ENCODE assay signal across 27 cellular contexts in genomic region chr12:83958997-83959396, GRCh38.
DNase-seq lines count a peak whose midpoint lies in the region; ATAC-seq and TF ChIP-seq lines count a peak whose summit lies in the region.
"Had no signal": no experiment of that assay in that cellular context is flagged by ENCODE, and none has a peak within 500 bp of the region (broad histone marks: within the 10 kb centered on the region; RNA-seq: fewer than 3 reads in every experiment).

No MANE protein-coding gene starts in this region.

- no peak overlapping the region for H3K4me3 ChIP-seq in choroid plexus epithelial cell (ENCODE audit: low read depth, low read length)
- H3K4me3 ChIP-seq: ovary had no signal

- H3K36me3 Mint-ChIP-seq in Calu3 (ENCODE audit: insufficient read depth, unreplicated experiment), result no peaks in the 10 kb centered on the region
- H3K36me3 Mint-ChIP-seq in effector memory CD8-positive, alpha-beta T cell (ENCODE audit: insufficient read depth), result no peaks in the 10 kb centered on the region
- H3K36me3 Mint-ChIP-seq: activated naive CD4-positive, alpha-beta T cell treated with anti-CD3 and anti-CD28 coated beads, Interleukin-2, amount 10 ng/mL, durations not matched to agents 7 days and 5 days; naive thymus-derived CD4-positive, alpha-beta T cell had no signal

- intact Hi-C loops in Calu3 (cut with micrococcal nuclease; ENCODE audit: unreplicated experiment), result no loop called here

- H3K9me3 Mint-ChIP-seq in Calu3 (ENCODE audit: low read depth, unreplicated experiment), result no peaks in the 10 kb centered on the region
- peaks cover 0 to 9% of the 10 kb centered on the region in 2 donors for H3K9me3 Mint-ChIP-seq in effector memory CD8-positive, alpha-beta T cell
- H3K9me3 Mint-ChIP-seq: activated naive CD4-positive, alpha-beta T cell treated with anti-CD3 and anti-CD28 coated beads, Interleukin-2, amount 10 ng/mL, durations not matched to agents 7 days and 5 days; HFFc6 had no signal

- H3K27me3 Mint-ChIP-seq in Calu3 (ENCODE audit: unreplicated experiment), result no peaks in the 10 kb centered on the region
- H3K27me3 Mint-ChIP-seq in effector memory CD8-positive, alpha-beta T cell, result no peaks in the 10 kb centered on the region
- H3K27me3 Mint-ChIP-seq: activated naive CD4-positive, alpha-beta T cell treated with anti-CD3 and anti-CD28 coated beads, Interleukin-2, amount 10 ng/mL, durations not matched to agents 7 days and 5 days; naive thymus-derived CD4-positive, alpha-beta T cell had no signal

- in situ Hi-C loops in KBM-7 (cut with MboI; ENCODE audit: low pct_unique_long_range_greater_than_20kb, low sequenced_read_pairs), result no loop called here

- CTCF ChIA-PET in Calu3 (lab: Charles Lee), result interaction anchor here (0.6 to 0.7 kb wide), 2 partner anchors 11 to 393 kb away, joined by 3 to 4 read pairs; no protein-coding TSS in a partner anchor

- peak overlapping the region; percentile 18 for H3K4me3 Mint-ChIP-seq in Calu3 (ENCODE audit: low read depth, unreplicated experiment)
- no peak overlapping the region for H3K4me3 Mint-ChIP-seq in effector memory CD8-positive, alpha-beta T cell
- H3K4me3 Mint-ChIP-seq: activated CD8-positive, alpha-beta T cell treated with anti-CD3 and anti-CD28 coated beads, Interleukin-2, amount 10 ng/mL, durations not matched to agents 7 days and 5 days; activated naive CD4-positive, alpha-beta T cell treated with anti-CD3 and anti-CD28 coated beads, Interleukin-2, amount 10 ng/mL, durations not matched to agents 7 days and 5 days; HFFc6; naive thymus-derived CD4-positive, alpha-beta T cell had no signal

- H3K27ac Mint-ChIP-seq in Calu3 (ENCODE audit: unreplicated experiment), result peak overlapping the region; percentile 57
- H3K27ac Mint-ChIP-seq in effector memory CD8-positive, alpha-beta T cell, result no peak overlapping the region
- H3K27ac Mint-ChIP-seq: activated CD8-positive, alpha-beta T cell treated with anti-CD3 and anti-CD28 coated beads, Interleukin-2, amount 10 ng/mL, durations not matched to agents 7 days and 5 days; activated naive CD4-positive, alpha-beta T cell treated with anti-CD3 and anti-CD28 coated beads, Interleukin-2, amount 10 ng/mL, durations not matched to agents 7 days and 5 days; HFFc6; naive thymus-derived CD4-positive, alpha-beta T cell had no signal

- TF ChIP-seq CTCF in Calu3 (IDR thresholded peaks at IDR 0.05; ENCODE audit: unreplicated experiment), result no peak
- no peak for TF ChIP-seq CTCF in choroid plexus epithelial cell (conservative IDR thresholded peaks at IDR 0.05; ENCODE audit: low read depth, low read length)

- no TSS peak for BruUV-seq in Calu3 (replicated peaks; lab: Mats Ljungman, UMichigan)

- no peak for DNase-seq in Calu3
- peak; percentile 31 for DNase-seq in choroid plexus epithelial cell (ENCODE audit: low read depth)
- DNase-seq in effector memory CD8-positive, alpha-beta T cell, result no peak
- DNase-seq in KBM-7, result no peak
- DNase-seq in cortex of kidney (lab: John Stamatoyannopoulos, UW), result no peak
- DNase-seq: ACHN; activated CD8-positive, alpha-beta T cell treated with anti-CD3 and anti-CD28 coated beads, Interleukin-2, amount 10 ng/mL, durations not matched to agents 7 days and 5 days; activated naive CD4-positive, alpha-beta T cell treated with anti-CD3 and anti-CD28 coated beads, Interleukin-2, amount 10 ng/mL, durations not matched to agents 7 days and 5 days; activated T-cell treated with anti-CD3 and anti-CD28 coated beads, Interleukin-2, amount 50 U/mL, for 1 hour; aorta; C1 segment of cervical spinal cord; effector CD4-positive, alpha-beta T cell; HFFc6; Karpas-422; mesenchymal stem cell; naive thymus-derived CD4-positive, alpha-beta T cell; NCI-H1048; NCI-H2029; NCI-H446 treated with DMSO at 0.1 percent for 48 hours; ovary; right cardiac atrium; substantia nigra; T1000 had no signal

- ATAC-seq in GM18868 (IDR thresholded peaks at IDR 0.05; ENCODE audit: unreplicated experiment) (peak; percentile 85), HG03280 (IDR thresholded peaks at IDR 0.05; ENCODE audit: unreplicated experiment) (peak; percentile 45), GM21528 (IDR thresholded peaks at IDR 0.05; ENCODE audit: low FRiP score, unreplicated experiment) (no peak)
- ATAC-seq in effector memory CD8-positive, alpha-beta T cell (replicated peaks), result no peak
- ATAC-seq: activated CD8-positive, alpha-beta T cell treated with anti-CD3 and anti-CD28 coated beads, Interleukin-2, amount 10 ng/mL, durations not matched to agents 7 days and 5 days; esophagus mucosa; naive thymus-derived CD4-positive, alpha-beta T cell; right cardiac atrium had no signal

- peaks cover 16% of the 10 kb centered on the region for H3K4me1 Mint-ChIP-seq in Calu3 (ENCODE audit: low read depth, unreplicated experiment)
- no peaks in the 10 kb centered on the region for H3K4me1 Mint-ChIP-seq in effector memory CD8-positive, alpha-beta T cell (ENCODE audit: low read depth in 2 of 2)
- H3K4me1 Mint-ChIP-seq: activated naive CD4-positive, alpha-beta T cell treated with anti-CD3 and anti-CD28 coated beads, Interleukin-2, amount 10 ng/mL, durations not matched to agents 7 days and 5 days; naive thymus-derived CD4-positive, alpha-beta T cell had no signal

Comparison
In these comparisons a context has a peak if more than half of its experiments do, and no peak if none do; other contexts are left out.
1. ATAC-seq: peak in GM18868 (single experiment) and HG03280 (single experiment); none in effector memory CD8-positive, alpha-beta T cell (single experiment) and GM21528 (single experiment).